ENCODE assay signal across 8 cellular contexts in the genomic region with DNA sequence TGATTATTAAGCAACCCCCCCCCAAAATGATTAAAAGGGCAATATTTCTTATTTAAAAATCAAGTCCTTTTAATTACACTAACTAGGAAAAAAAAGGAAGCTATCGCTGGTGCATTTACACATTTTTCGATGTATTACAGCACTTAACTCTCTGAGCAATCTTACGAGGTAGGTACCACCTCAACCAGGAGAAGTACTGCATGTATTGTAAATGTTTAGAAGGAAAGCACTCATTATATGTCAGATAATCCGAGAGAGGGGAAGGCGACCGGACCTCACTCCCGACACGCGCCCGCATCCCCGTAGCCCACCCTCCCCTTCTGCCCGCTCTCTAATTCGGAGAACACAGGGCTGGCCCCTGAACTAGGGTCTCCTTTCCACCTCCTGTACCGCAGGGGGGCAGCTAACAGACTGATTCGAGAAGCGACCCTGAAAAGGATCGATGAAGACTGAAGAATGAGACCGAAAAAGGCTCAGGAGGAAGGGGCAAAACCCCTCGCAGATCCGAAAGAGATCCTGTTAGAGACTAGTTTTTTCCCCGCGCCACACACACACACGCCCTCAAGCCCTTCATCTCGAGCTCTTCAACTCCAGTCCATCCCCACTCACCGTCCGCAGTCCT. TPM values are rescaled to one million over a fixed set of nuclear protein-coding genes. Genes with fewer than 3 reads are reported as not detected.
DNase-seq lines count a peak whose midpoint lies in the region; ATAC-seq and TF ChIP-seq lines count a peak whose summit lies in the region.

No MANE protein-coding gene starts in this region.

- H3K27ac Mint-ChIP-seq in activated naive CD8-positive, alpha-beta T cell = peak overlapping the region; percentile 98

- H3K9me3 Mint-ChIP-seq in activated naive CD8-positive, alpha-beta T cell (ENCODE audit: low read depth) = no peaks in the 10 kb centered on the region

- TF ChIP-seq CTCF in kidney epithelial cell (IDR thresholded peaks at IDR 0.05; ENCODE audit: insufficient read depth, low read length, poor library complexity, severe bottlenecking) = no peak
- no peak for TF ChIP-seq CTCF in transverse colon (IDR thresholded peaks at IDR 0.05)
- no peak for TF ChIP-seq CTCF in GM10248 (IDR thresholded peaks at IDR 0.05; ENCODE audit: control extremely low read depth, extremely low read depth, low read depth, missing control alignments)

- peaks cover 2% of the 10 kb centered on the region for H3K36me3 ChIP-seq in kidney epithelial cell (ENCODE audit: control insufficient read depth, insufficient read depth, low read length)
- peaks cover 0 to 3% (median 1%) of the 10 kb centered on the region in 4 donors for H3K36me3 ChIP-seq in transverse colon

- H3K36me3 Mint-ChIP-seq in activated naive CD8-positive, alpha-beta T cell = peaks cover 10% of the 10 kb centered on the region

- H3K27ac ChIP-seq in transverse colon = peak overlapping the region; percentile 94 to 98 (median 96)

- peak; percentile 1 to 4 for ATAC-seq in activated CD4-positive, CD25-positive, alpha-beta regulatory T cell treated with anti-CD3 and anti-CD28 coated beads, Interleukin-2, amount 50 U/mL, for 24 hours
- peak; percentile 1 for ATAC-seq in HG03039 (IDR thresholded peaks at IDR 0.05; ENCODE audit: unreplicated experiment)

- TF ChIP-seq POLR2A in transverse colon (IDR thresholded peaks at IDR 0.05) = no peak

- POLR2A ChIA-PET in GM10248 (lab: Yijun Ruan, JAX) = no interaction called here

- 1% methylated on average over 15 to 26 of the region's 26 CpGs for WGBS in transverse colon (ENCODE audit: low coverage in 1 of 2), 2 donors

- H3K4me3 ChIP-seq in kidney epithelial cell (ENCODE audit: low read depth, low read length) (peak overlapping the region; percentile 97), transverse colon (peak overlapping the region; percentile 81 to 93 (median 86))

- H3K27me3 ChIP-seq in kidney epithelial cell (ENCODE audit: control insufficient read depth, insufficient read depth, low read length) (no peaks in the 10 kb centered on the region), transverse colon (no peaks in the 10 kb centered on the region)

- DNase-seq in activated CD4-positive, CD25-positive, alpha-beta regulatory T cell treated with anti-CD3 and anti-CD28 coated beads, Interleukin-2, amount 50 U/mL, for 72 hours = no peak
- DNase-seq in kidney epithelial cell (ENCODE audit: low read depth) (no peak), transverse colon (no peak), GM10248 (ENCODE audit: extremely low spot score) (no peak), NCI-H1048 (lab: John Stamatoyannopoulos, UW) (no peak)

- intact Hi-C loops in transverse colon (cut with DNase I; ENCODE audit: low total_unique reads) = no loop called here

- H3K4me1 ChIP-seq in transverse colon = peaks cover 8 to 41% (median 26%) of the 10 kb centered on the region in 4 donors

- H3K27me3 Mint-ChIP-seq in activated naive CD8-positive, alpha-beta T cell = no peaks in the 10 kb centered on the region

- no peaks in the 10 kb centered on the region for H3K9me3 ChIP-seq in transverse colon

- TF ChIP-seq EP300 in transverse colon (IDR thresholded peaks at IDR 0.05; ENCODE audit: low read depth) = no peak

- peak overlapping the region; percentile 100 for H3K4me3 Mint-ChIP-seq in activated naive CD8-positive, alpha-beta T cell

- H3K4me1 Mint-ChIP-seq in activated naive CD8-positive, alpha-beta T cell (ENCODE audit: low read depth) = peaks cover 60% of the 10 kb centered on the region

- in situ Hi-C loops in transverse colon (cut with MboI; ENCODE audit: low pct_ligation_motif_present in 1 of 4, low pct_unique_long_range_greater_than_20kb in 1 of 4, low sequenced_read_pairs in 3 of 4) = no loop called here

- CTCF ChIA-PET in GM10248 (lab: Yijun Ruan, JAX) = interaction anchor here (1.2 to 4.0 kb wide), 7 partner anchors 8 to 662 kb away, joined by 3 to 40 read pairs (median 6); no protein-coding TSS in a partner anchor

RNA-seq across cellular contexts. Expression of a gene that starts 0.3 kb away (rescaled TPM):
- total RNA-seq in kidney epithelial cell (11.1 and 12.9 TPM in 2 replicates), transverse colon (10 to 100 TPM in 2 of 4 donors, 1 to 10 TPM in 2; 3.0 to 51.9 (median 12.3) TPM)

RNA-seq across cellular contexts. Expression of a gene that starts 0.4 kb away (rescaled TPM):
- total RNA-seq in kidney epithelial cell (17.5 and 46.8 TPM in 2 replicates), transverse colon (10 to 100 TPM in 3 of 4 donors, 1 to 10 TPM in 1; 4.0 to 18.4 (median 14.8) TPM)
